Comparison of ENCODE assay signal across 1 cellular context in the genomic region with DNA sequence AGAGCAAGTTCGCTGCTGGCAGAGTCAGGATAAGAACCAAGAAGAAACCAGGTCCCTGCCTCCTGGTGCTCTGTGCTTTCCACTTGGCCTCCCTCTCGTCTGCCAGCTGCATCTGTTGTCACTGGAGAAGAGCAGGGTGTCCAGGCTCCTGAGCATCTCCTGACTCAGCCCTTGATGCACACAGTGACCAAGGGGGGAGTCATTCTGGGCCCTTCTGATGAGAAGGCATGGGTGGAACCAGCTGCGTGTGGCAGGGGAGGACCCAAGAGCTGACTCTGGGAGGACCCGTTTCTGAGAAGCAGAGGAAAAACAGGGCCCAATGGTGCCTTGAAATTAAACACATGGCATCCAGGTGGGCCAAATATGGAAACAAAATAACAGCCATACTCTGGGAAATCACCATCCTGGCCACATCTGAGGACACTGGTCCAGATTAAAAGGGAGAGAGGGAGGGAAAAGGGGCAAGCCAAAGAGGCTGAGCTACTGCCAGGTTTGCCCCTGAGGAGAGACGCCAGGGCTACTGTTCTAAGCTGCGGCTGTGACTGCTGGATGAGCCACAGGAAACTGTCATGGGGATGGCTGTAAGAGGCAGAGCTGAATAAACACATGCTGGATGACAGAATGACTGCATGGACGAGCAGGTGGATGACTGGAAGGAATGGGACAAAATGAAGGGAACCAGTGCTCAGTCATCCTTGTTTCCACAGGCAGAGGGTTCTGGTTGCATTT.
TF ChIP-seq lines count a peak whose summit lies in the region.

No MANE protein-coding gene starts in this region.

TF ChIP-seq in IMR-90, 13 proteins besides CTCF, POLR2A, EP300 and RAD21 (continued from another document):
- TF ChIP-seq, protein P1, sequence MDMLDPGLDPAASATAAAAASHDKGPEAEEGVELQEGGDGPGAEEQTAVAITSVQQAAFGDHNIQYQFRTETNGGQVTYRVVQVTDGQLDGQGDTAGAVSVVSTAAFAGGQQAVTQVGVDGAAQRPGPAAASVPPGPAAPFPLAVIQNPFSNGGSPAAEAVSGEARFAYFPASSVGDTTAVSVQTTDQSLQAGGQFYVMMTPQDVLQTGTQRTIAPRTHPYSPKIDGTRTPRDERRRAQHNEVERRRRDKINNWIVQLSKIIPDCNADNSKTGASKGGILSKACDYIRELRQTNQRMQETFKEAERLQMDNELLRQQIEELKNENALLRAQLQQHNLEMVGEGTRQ (IDR thresholded peaks at IDR 0.05; ENCODE audit: low read depth, low read length) = no peak
- no peak for TF ChIP-seq CEBPB (IDR thresholded peaks at IDR 0.05; ENCODE audit: low read depth, low read length)
- no peak for TF ChIP-seq NFE2L2 (IDR thresholded peaks at IDR 0.05; ENCODE audit: low read depth, low read length)
- TF ChIP-seq, protein P2, sequence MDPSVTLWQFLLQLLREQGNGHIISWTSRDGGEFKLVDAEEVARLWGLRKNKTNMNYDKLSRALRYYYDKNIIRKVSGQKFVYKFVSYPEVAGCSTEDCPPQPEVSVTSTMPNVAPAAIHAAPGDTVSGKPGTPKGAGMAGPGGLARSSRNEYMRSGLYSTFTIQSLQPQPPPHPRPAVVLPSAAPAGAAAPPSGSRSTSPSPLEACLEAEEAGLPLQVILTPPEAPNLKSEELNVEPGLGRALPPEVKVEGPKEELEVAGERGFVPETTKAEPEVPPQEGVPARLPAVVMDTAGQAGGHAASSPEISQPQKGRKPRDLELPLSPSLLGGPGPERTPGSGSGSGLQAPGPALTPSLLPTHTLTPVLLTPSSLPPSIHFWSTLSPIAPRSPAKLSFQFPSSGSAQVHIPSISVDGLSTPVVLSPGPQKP (IDR thresholded peaks at IDR 0.05; ENCODE audit: borderline replicate concordance, low read depth, low read length) = no peak
- no peak for TF ChIP-seq MAFK (IDR thresholded peaks at IDR 0.05; ENCODE audit: low read depth, low read length)
- no peak for TF ChIP-seq CHD1 (IDR thresholded peaks at IDR 0.05; ENCODE audit: low read depth, low read length)
- no peak for TF ChIP-seq BHLHE40 (IDR thresholded peaks at IDR 0.05; ENCODE audit: low read depth, low read length)
- TF ChIP-seq MXI1 (IDR thresholded peaks at IDR 0.05; ENCODE audit: borderline replicate concordance, low read depth, low read length) = no peak
TF ChIP-seq in IMR-90: peak in this region for 0.
